9 cellular contexts compared by ENCODE assay signal in the genomic region with DNA sequence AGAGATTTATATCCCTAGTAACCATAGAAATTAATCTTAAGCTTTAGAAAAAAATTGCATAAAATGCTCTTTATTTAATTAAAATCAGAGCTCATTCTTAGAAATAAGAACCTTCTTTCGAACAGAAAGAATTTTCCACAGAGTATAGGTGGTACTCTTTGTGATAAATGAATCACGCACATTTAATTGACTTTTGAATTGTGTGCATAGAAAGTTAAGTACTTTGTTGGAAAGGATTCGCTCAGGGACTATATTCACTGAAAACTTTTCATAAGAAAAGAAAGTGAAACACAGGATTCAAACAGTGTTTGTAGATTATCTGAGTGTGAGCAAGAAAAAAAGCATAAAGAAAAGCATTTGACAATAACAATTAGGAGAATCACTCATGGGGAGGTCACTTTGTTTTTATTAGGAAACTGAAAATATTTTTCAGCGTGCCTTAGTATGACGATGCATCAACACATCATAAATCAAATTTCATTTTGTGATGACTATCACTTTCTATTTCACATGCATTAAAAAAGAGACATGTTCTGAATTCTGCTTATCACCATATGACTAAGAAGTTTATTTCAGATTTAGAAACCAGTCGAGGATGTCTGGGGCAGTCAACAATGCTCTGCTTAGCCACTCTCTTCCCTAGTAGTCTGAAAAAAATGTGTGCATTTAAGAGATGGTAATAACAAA.
DNase-seq lines count a peak whose midpoint lies in the region; ATAC-seq, FAIRE-seq and TF ChIP-seq lines count a peak whose summit lies in the region.
"Had no signal": no experiment of that assay in that cellular context is flagged by ENCODE, and none has a peak within 500 bp of the region (broad histone marks: within the 10 kb centered on the region; RNA-seq: fewer than 3 reads in every experiment).

No MANE protein-coding gene starts in this region.

- peak; percentile 70 for FAIRE-seq in D721Med (lab: Jason Lieb, UNC)

- peak; percentile 62 for ATAC-seq in GM21381 (IDR thresholded peaks at IDR 0.05; ENCODE audit: unreplicated experiment)
- peak; percentile 69 for ATAC-seq in HG03575 (IDR thresholded peaks at IDR 0.05; ENCODE audit: extremely low read depth, insufficient number of reproducible peaks, low FRiP score, unreplicated experiment)
- no peak for ATAC-seq in HG02970 (IDR thresholded peaks at IDR 0.05; ENCODE audit: low FRiP score, unreplicated experiment)

- peak overlapping the region; percentile 16 for H3K4me3 ChIP-seq in fibroblast of mammary gland (ENCODE audit: control insufficient read depth, low read depth, low read length)
- H3K4me3 ChIP-seq: cardiac muscle cell had no signal

- TF ChIP-seq CTCF in D721Med (IDR thresholded peaks at IDR 0.05; ENCODE audit: insufficient read depth, missing control alignments) (no peak), fibroblast of mammary gland (conservative IDR thresholded peaks at IDR 0.05; ENCODE audit: control insufficient read depth, insufficient read depth, low read depth, low read length) (no peak)

- DNase-seq in D721Med (ENCODE audit: insufficient read length, low spot score) = no peak
- DNase-seq in fibroblast of mammary gland (ENCODE audit: low read depth) = peak; percentile 71
- DNase-seq in AG08396 (ENCODE audit: low spot score) = no peak
- no peak for DNase-seq in activated CD8-positive, alpha-beta memory T cell treated with anti-CD3 and anti-CD28 coated beads, Interleukin-2, amount 50 U/mL, for 48 hours
- DNase-seq in central memory CD4-positive, alpha-beta T cell = no peak
